ENCODE assay signal across 8 cellular contexts in genomic region chr16:83926726-83927397, GRCh38. TPM values are rescaled to one million over a fixed set of nuclear protein-coding genes. Genes with fewer than 3 reads are reported as not detected.
DNase-seq lines count a peak whose midpoint lies in the region; ATAC-seq and TF ChIP-seq lines count a peak whose summit lies in the region.

No MANE protein-coding gene starts in this region.

- DNase-seq in C1 segment of cervical spinal cord (lab: John Stamatoyannopoulos, UW): peak in 9 of 14 donors; percentile 6 to 61 (median 22)
- peak; percentile 67 for DNase-seq in GM19238 (ENCODE audit: insufficient read length, low spot score)
- peak; percentile 63 for DNase-seq in NB4 (ENCODE audit: low read depth)
- DNase-seq in cerebellum (ENCODE audit: low spot score): peak; percentile 83
- peak; percentile 52 for DNase-seq in iris pigment epithelial cell (ENCODE audit: low read depth)
- DNase-seq in stimulated activated CD4-positive, alpha-beta T cell treated with anti-CD3 and anti-CD28 coated beads, Interleukin-15, amount 100 ng/mL, for 1 hour (ENCODE audit: low read depth in 1 of 2, low spot score in 1 of 2): peak; percentile 18 to 54
- DNase-seq in NCI-H1048 (lab: John Stamatoyannopoulos, UW): no peak

- TF ChIP-seq CTCF in NB4 (IDR thresholded peaks at IDR 0.05; ENCODE audit: low read depth, low read length): peak; percentile 97

- H3K4me3 ChIP-seq in NB4 (ENCODE audit: low read depth, low read length): no peak overlapping the region

- ATAC-seq in activated CD4-positive, CD25-positive, alpha-beta regulatory T cell treated with anti-CD3 and anti-CD28 coated beads, Interleukin-2, amount 50 U/mL, for 24 hours: peak; percentile 61 to 68

- no peak for TF ChIP-seq POLR2A in NB4 (IDR thresholded peaks at IDR 0.05; ENCODE audit: extremely low read depth, insufficient read length)

RNA-seq across cellular contexts. Expression of gene OSGIN1, which starts 26.2 kb away (rescaled TPM):
- not detected for total RNA-seq in cerebellum

RNA-seq across cellular contexts. Expression of gene MLYCD, which starts 27.9 kb away (rescaled TPM):
- total RNA-seq in cerebellum: 8.7 TPM

RNA-seq across cellular contexts. Expression of gene NECAB2, which starts 41.2 kb away (rescaled TPM):
- total RNA-seq in cerebellum: 15.4 TPM
